8 cellular contexts compared by ENCODE assay signal in the genomic region with DNA sequence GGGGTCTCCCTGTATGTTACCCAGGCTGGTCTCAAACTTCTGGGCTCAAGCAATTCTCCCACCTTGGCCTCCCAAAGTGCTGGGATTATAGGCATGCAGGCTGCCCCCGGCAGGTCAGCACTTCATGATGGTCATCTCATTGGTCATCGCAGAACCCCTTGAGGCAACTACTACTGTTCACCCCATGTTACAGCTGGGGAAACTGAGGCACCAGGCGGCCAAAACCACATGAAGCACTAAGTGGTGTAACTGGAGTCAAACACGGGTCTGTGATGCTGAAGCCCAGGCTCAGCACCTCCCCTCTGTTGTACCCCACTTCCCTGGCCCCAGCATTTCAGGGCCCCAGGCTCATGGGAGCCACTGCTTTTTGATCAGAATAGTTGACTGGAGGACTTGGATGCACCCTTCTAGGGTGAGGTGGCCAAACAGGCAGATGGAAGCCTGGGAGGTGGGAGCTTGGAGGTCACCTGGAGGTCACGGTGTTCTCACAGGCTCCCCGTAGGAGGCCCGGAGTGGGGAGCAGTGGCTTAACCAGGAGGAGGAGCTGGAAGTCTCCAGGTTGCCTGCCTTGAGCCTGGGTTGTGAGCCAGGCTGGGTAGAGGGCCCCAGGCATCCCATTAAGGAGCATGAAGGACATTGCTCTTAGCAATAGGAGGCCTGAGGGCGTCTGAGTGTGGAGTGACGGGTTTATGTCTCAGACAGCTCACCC. TPM values are rescaled to one million over a fixed set of nuclear protein-coding genes. Genes with fewer than 3 reads are reported as not detected.
DNase-seq lines count a peak whose midpoint lies in the region; ATAC-seq, FAIRE-seq and TF ChIP-seq lines count a peak whose summit lies in the region.

No MANE protein-coding gene starts in this region.

- H3K4me2 ChIP-seq in fibroblast of lung (ENCODE audit: extremely low read depth, insufficient read depth, low read length) (no peak overlapping the region), MM.1S (ENCODE audit: low read depth, low read length) (no peak overlapping the region), neural progenitor cell (no peak overlapping the region), Karpas-422 (ENCODE audit: low read depth, low read length, poor library complexity, severe bottlenecking) (no peak overlapping the region)

- peak overlapping the region; percentile 29 for H3K9ac ChIP-seq in fibroblast of lung (ENCODE audit: insufficient read depth, low read length)
- no peak overlapping the region for H3K9ac ChIP-seq in MM.1S (ENCODE audit: low read length)
- H3K9ac ChIP-seq in neural progenitor cell: no peak overlapping the region
- H3K9ac ChIP-seq in Karpas-422 (ENCODE audit: low read length): no peak overlapping the region

- intact Hi-C loops in pancreas (cut with DNase I): loop anchor here in 1 of 3 donors (10.0 kb wide), 1 partner anchor 127 kb away; a partner anchor contains a TSS

- H4K20me1 ChIP-seq in fibroblast of lung (ENCODE audit: control insufficient read depth, extremely low read depth, insufficient read depth, low read length): no peaks in the 10 kb centered on the region
- H4K20me1 ChIP-seq in MM.1S (ENCODE audit: insufficient read depth, low read length): no peaks in the 10 kb centered on the region; the same call in 1 of the 2 replicates
- peaks cover 33% of the 10 kb centered on the region for H4K20me1 ChIP-seq in neural progenitor cell (ENCODE audit: low read depth)
- H4K20me1 ChIP-seq in Karpas-422 (ENCODE audit: insufficient read depth, low read depth, low read length): no peaks in the 10 kb centered on the region

- H3K9me2 ChIP-seq in MM.1S (replicated peaks; ENCODE audit: insufficient read depth, low read length): no peaks in the 10 kb centered on the region
- H3K9me2 ChIP-seq in Karpas-422 (replicated peaks; ENCODE audit: insufficient read depth, low read length): no peaks in the 10 kb centered on the region

- peaks cover 3% of the 10 kb centered on the region for H3K79me2 ChIP-seq in fibroblast of lung (ENCODE audit: control insufficient read depth, insufficient read depth, low read length)
- peaks cover 47% of the 10 kb centered on the region for H3K79me2 ChIP-seq in MM.1S (ENCODE audit: low read length)
- H3K79me2 ChIP-seq in neural progenitor cell (ENCODE audit: low read depth): no peaks in the 10 kb centered on the region
- no peaks in the 10 kb centered on the region for H3K79me2 ChIP-seq in Karpas-422 (ENCODE audit: low read length)

- FAIRE-seq in pancreas (lab: Jason Lieb, UNC): no peak

- H3K9me3 ChIP-seq in AG04450 (ENCODE audit: control insufficient read depth, insufficient read depth, low read length) (no peaks in the 10 kb centered on the region; the same call in 1 of the 2 replicates), SJCRH30 (replicated peaks) (no peaks in the 10 kb centered on the region), fibroblast of lung (ENCODE audit: control insufficient read depth, insufficient read depth, low read depth, low read length) (no peaks in the 10 kb centered on the region), pancreas (no peaks in the 10 kb centered on the region), MM.1S (replicated peaks; ENCODE audit: insufficient read depth, low read length) (no peaks in the 10 kb centered on the region), neural progenitor cell (ENCODE audit: low read depth) (no peaks in the 10 kb centered on the region), Karpas-422 (ENCODE audit: low read length) (no peaks in the 10 kb centered on the region)

- H3K36me3 ChIP-seq in SJCRH30: no peaks in the 10 kb centered on the region
- H3K36me3 ChIP-seq in fibroblast of lung (ENCODE audit: control insufficient read depth, insufficient read depth, low read length): peaks cover 9% of the 10 kb centered on the region
- peaks cover 0 to 23% (median 4%) of the 10 kb centered on the region in 3 donors for H3K36me3 ChIP-seq in pancreas
- H3K36me3 ChIP-seq in MM.1S (replicated peaks; ENCODE audit: insufficient read depth, low read length): 0 out of 2 replicates have a peak, but pooled peaks cover 3% of the 10 kb centered on the region
- H3K36me3 ChIP-seq in neural progenitor cell: no peaks in the 10 kb centered on the region
- H3K36me3 ChIP-seq in Karpas-422 (ENCODE audit: insufficient read depth, low read length): no peaks in the 10 kb centered on the region

- POLR2A ChIA-PET in AG04450 (lab: Yijun Ruan, JAX): interaction anchor here (1.0 kb wide), 1 partner anchor 131 kb away, joined by 3 read pairs; a partner anchor contains a TSS

- CTCF ChIA-PET in AG04450 (lab: Charles Lee): interaction anchor here (1.3 kb wide), 1 partner anchor 187 kb away, joined by 4 read pairs; no protein-coding TSS in a partner anchor

- no peak overlapping the region for H3K4me3 Mint-ChIP-seq in neural progenitor cell

- no peak for ATAC-seq in pancreas

- no peak overlapping the region for H3K4me3 ChIP-seq in AG04450 (ENCODE audit: low read depth, low read length)
- H3K4me3 ChIP-seq in SJCRH30: no peak overlapping the region
- no peak overlapping the region for H3K4me3 ChIP-seq in fibroblast of lung (replicated peaks in 1 of 4; ENCODE audit: control extremely low read depth in 1 of 4, insufficient read depth in 1 of 4, low read depth in 3 of 4, low read length in 4 of 4)
- H3K4me3 ChIP-seq in pancreas: no peak overlapping the region
- H3K4me3 ChIP-seq in MM.1S (ENCODE audit: low read length): no peak overlapping the region
- no peak overlapping the region for H3K4me3 ChIP-seq in neural progenitor cell
- H3K4me3 ChIP-seq in Karpas-422 (ENCODE audit: low read length): no peak overlapping the region

- peaks cover 45% of the 10 kb centered on the region for H3K4me1 ChIP-seq in SJCRH30
- H3K4me1 ChIP-seq in fibroblast of lung (ENCODE audit: control insufficient read depth, extremely low read depth, insufficient read depth, low read length): peaks cover 62% of the 10 kb centered on the region
- peaks cover 29 to 52% (median 45%) of the 10 kb centered on the region in 3 donors for H3K4me1 ChIP-seq in pancreas
- no peaks in the 10 kb centered on the region for H3K4me1 ChIP-seq in MM.1S (ENCODE audit: low read length)
- H3K4me1 ChIP-seq in neural progenitor cell: peaks cover 27% of the 10 kb centered on the region
- H3K4me1 ChIP-seq in Karpas-422 (ENCODE audit: low read length): no peaks in the 10 kb centered on the region

- H3K27ac Mint-ChIP-seq in neural progenitor cell: no peak overlapping the region

- H2AFZ ChIP-seq in fibroblast of lung (ENCODE audit: low read length): no peak overlapping the region
- no peak overlapping the region for H2AFZ ChIP-seq in MM.1S (ENCODE audit: low read length)
- no peak overlapping the region for H2AFZ ChIP-seq in neural progenitor cell (replicated peaks)
- no peak overlapping the region for H2AFZ ChIP-seq in Karpas-422 (ENCODE audit: low read length)

- no peaks in the 10 kb centered on the region for H3K9me3 Mint-ChIP-seq in neural progenitor cell

- 77 to 86% methylated on average over 9 of the region's 9 CpGs for WGBS in pancreas, 2 donors

- H3K27me3 ChIP-seq in AG04450 (ENCODE audit: control insufficient read depth, insufficient read depth, low read length) (no peaks in the 10 kb centered on the region), SJCRH30 (no peaks in the 10 kb centered on the region), fibroblast of lung (ENCODE audit: control insufficient read depth, insufficient read depth, low read length) (no peaks in the 10 kb centered on the region), pancreas (no peaks in the 10 kb centered on the region), MM.1S (replicated peaks; ENCODE audit: insufficient read depth, low read length) (no peaks in the 10 kb centered on the region), neural progenitor cell (no peaks in the 10 kb centered on the region), Karpas-422 (ENCODE audit: low read length) (no peaks in the 10 kb centered on the region)

- peaks cover 2% of the 10 kb centered on the region for H3K27me3 Mint-ChIP-seq in neural progenitor cell (ENCODE audit: insufficient read depth, low read depth)

- H3K27ac ChIP-seq in AG04450 (ENCODE audit: low read depth, low read length): peak overlapping the region; percentile 99
- peak overlapping the region; percentile 23; the same call in 1 of the 2 replicates for H3K27ac ChIP-seq in SJCRH30
- H3K27ac ChIP-seq in fibroblast of lung (ENCODE audit: insufficient read depth, low read length): peak overlapping the region; percentile 95
- H3K27ac ChIP-seq in pancreas: peak overlapping the region; percentile 86 to 100 (median 99)
- H3K27ac ChIP-seq in MM.1S (ENCODE audit: low read length): no peak overlapping the region
- no peak overlapping the region for H3K27ac ChIP-seq in neural progenitor cell
- H3K27ac ChIP-seq in Karpas-422 (ENCODE audit: low read length): no peak overlapping the region

- H3F3A ChIP-seq in MM.1S (ENCODE audit: insufficient read depth, low read length) (no peaks in the 10 kb centered on the region), neural progenitor cell (ENCODE audit: low read depth) (peaks cover 17% of the 10 kb centered on the region)

- DNase-seq in AG04450 (ENCODE audit: low read depth, low spot score): no peak
- DNase-seq in SJCRH30: peak; percentile 26 to 28
- DNase-seq in fibroblast of lung (ENCODE audit: low read depth in 2 of 2): peak; percentile 65 to 66
- DNase-seq in pancreas: peak in 1 of 6 donors; percentile 69
- no peak for DNase-seq in MM.1S
- DNase-seq in neural progenitor cell (ENCODE audit: low spot score): no peak
- DNase-seq in Karpas-422: no peak
- no peak for DNase-seq in NOMO-1 treated with DMSO at 0.1 percent for 48 hours (lab: John Stamatoyannopoulos, UW; ENCODE audit: unreplicated experiment)

- peaks cover 3% of the 10 kb centered on the region for H3K36me3 Mint-ChIP-seq in neural progenitor cell

- peaks cover 29% of the 10 kb centered on the region for H3K4me1 Mint-ChIP-seq in neural progenitor cell

- TF ChIP-seq CTCF in AG04450 (IDR thresholded peaks at IDR 0.05; ENCODE audit: low read depth, low read length) (no peak), fibroblast of lung (conservative IDR thresholded peaks at IDR 0.05 in 1 of 2, IDR thresholded peaks at IDR 0.05 in 1 of 2; ENCODE audit: low read depth in 1 of 2, low read length in 2 of 2) (no peak), pancreas (IDR thresholded peaks at IDR 0.05) (no peak), MM.1S (IDR thresholded peaks at IDR 0.05; ENCODE audit: low read length) (no peak), neural progenitor cell (IDR thresholded peaks at IDR 0.05) (no peak)

RNA-seq across cellular contexts. Expression of a gene that starts 57.3 kb away (rescaled TPM):
- polyA plus RNA-seq in AG04450 (2011; rRNA removed): 83.5 and 88.2 TPM in 2 replicates
- 45.7 and 50.0 TPM in 2 replicates for polyA minus RNA-seq in AG04450 (2011; rRNA and poly(A)+ RNA removed)
- 65.6 and 71.2 TPM in 2 replicates for total RNA-seq in SJCRH30 (2014; rRNA removed; shearing (Covaris generic))
- total RNA-seq in fibroblast of lung: 47.1 and 50.1 TPM in 2 replicates
- polyA plus RNA-seq in fibroblast of lung: 98.1 and 144 TPM in 2 replicates
- 90.2 and 135 TPM in 2 replicates for polyA plus RNA-seq in fibroblast of lung (2012)
- 11.2 and 12.2 TPM in 2 replicates for polyA minus RNA-seq in fibroblast of lung (ENCODE audit: low replicate concordance)
- 10 to 100 TPM in 3 of 6 donors, 1 to 10 TPM in 3; 6.2 to 13.7 (median 10.1) TPM for total RNA-seq in pancreas
- 10 to 100 TPM; 19.3 to 29.5 TPM for polyA plus RNA-seq in pancreas
- 55.7 and 99.3 TPM in 2 replicates for total RNA-seq in neural progenitor cell (ENCODE audit: low replicate concordance)
- 17.0 and 18.5 TPM in 2 replicates for total RNA-seq in Karpas-422 (2014; rRNA removed; shearing (Covaris generic); ENCODE audit: low replicate concordance)

Comparison
In these comparisons a context has a peak if more than half of its experiments do, and no peak if none do; other contexts are left out.
1. DNase-seq: peak in SJCRH30 (2 of 2) and fibroblast of lung (2 of 2); none in AG04450 (single experiment), MM.1S (single experiment), neural progenitor cell (single experiment), Karpas-422 (single experiment) and NOMO-1 treated with DMSO at 0.1 percent for 48 hours (single experiment).
2. H3K27ac ChIP-seq: peak in AG04450 (single experiment), SJCRH30 (single experiment), fibroblast of lung (single experiment) and pancreas (4 of 4); none in MM.1S (single experiment), neural progenitor cell (single experiment) and Karpas-422 (single experiment).